In genomic region chr4:89110986-89111832, GRCh38 we compare ENCODE assay signal across 1 cellular context.
TF ChIP-seq lines count a peak whose summit lies in the region.

Gene TIGD2 (plus strand): TSS chr4:89111533. CDS start chr4:89112975, 1,442 bp downstream.

TF ChIP-seq in HepG2, 621 proteins besides CTCF, POLR2A, EP300 and RAD21 (continued from another document and continues in another):
- TF ChIP-seq, protein P1, sequence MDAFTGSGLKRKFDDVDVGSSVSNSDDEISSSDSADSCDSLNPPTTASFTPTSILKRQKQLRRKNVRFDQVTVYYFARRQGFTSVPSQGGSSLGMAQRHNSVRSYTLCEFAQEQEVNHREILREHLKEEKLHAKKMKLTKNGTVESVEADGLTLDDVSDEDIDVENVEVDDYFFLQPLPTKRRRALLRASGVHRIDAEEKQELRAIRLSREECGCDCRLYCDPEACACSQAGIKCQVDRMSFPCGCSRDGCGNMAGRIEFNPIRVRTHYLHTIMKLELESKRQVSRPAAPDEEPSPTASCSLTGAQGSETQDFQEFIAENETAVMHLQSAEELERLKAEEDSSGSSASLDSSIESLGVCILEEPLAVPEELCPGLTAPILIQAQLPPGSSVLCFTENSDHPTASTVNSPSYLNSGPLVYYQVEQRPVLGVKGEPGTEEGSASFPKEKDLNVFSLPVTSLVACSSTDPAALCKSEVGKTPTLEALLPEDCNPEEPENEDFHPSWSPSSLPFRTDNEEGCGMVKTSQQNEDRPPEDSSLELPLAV (CRISPR knock-in tag; conservative IDR thresholded peaks at IDR 0.05; ENCODE audit: low read depth) = no peak; the same call in 1 of the 2 replicates
- TF ChIP-seq ZFP90 (CRISPR knock-in tag; IDR thresholded peaks at IDR 0.05; ENCODE audit: borderline replicate concordance) = no peak; the same call in 1 of the 2 replicates
- TF ChIP-seq EED (CRISPR knock-in tag; IDR thresholded peaks at IDR 0.05) = no peak
- 0 out of 2 replicates have a peak, but pooled peaks have one; percentile 14 for TF ChIP-seq FOSL2 (CRISPR knock-in tag; IDR thresholded peaks at IDR 0.05)
- peak; percentile 56; the same call in 1 of the 2 replicates for TF ChIP-seq ZNF430 (CRISPR knock-in tag; IDR thresholded peaks at IDR 0.05)
- TF ChIP-seq JARID2 (CRISPR knock-in tag; IDR thresholded peaks at IDR 0.05; ENCODE audit: insufficient replicate concordance) = no peak
- 0 out of 2 replicates have a peak, but pooled peaks have one; percentile 42 for TF ChIP-seq ZFYVE20 (CRISPR knock-in tag; IDR thresholded peaks at IDR 0.05; ENCODE audit: borderline replicate concordance, low read depth)
- TF ChIP-seq MAZ (IDR thresholded peaks at IDR 0.05; ENCODE audit: borderline replicate concordance, low read depth, low read length) = no peak
- peak; percentile 67 for TF ChIP-seq MAZ (CRISPR knock-in tag; IDR thresholded peaks at IDR 0.05; ENCODE audit: low read depth)
- no peak for TF ChIP-seq BRF2 (CRISPR knock-in tag; IDR thresholded peaks at IDR 0.05)
- TF ChIP-seq, protein P2, sequence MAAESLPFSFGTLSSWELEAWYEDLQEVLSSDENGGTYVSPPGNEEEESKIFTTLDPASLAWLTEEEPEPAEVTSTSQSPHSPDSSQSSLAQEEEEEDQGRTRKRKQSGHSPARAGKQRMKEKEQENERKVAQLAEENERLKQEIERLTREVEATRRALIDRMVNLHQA (CRISPR knock-in tag; IDR thresholded peaks at IDR 0.05) = no peak
- no peak for TF ChIP-seq RORA (CRISPR knock-in tag; IDR thresholded peaks at IDR 0.05)
- TF ChIP-seq HMGA1 (CRISPR knock-in tag; conservative IDR thresholded peaks at IDR 0.05) = no peak
- TF ChIP-seq PTBP1 (IDR thresholded peaks at IDR 0.05; ENCODE audit: low read depth, low read length, poor library complexity, severe bottlenecking) = no peak
- TF ChIP-seq TEAD3 (CRISPR knock-in tag; optimal IDR thresholded peaks at IDR 0.05; ENCODE audit: borderline replicate concordance) = no peak
- no peak for TF ChIP-seq CREB1 (IDR thresholded peaks at IDR 0.05)
- TF ChIP-seq CREB1 (CRISPR knock-in tag; IDR thresholded peaks at IDR 0.05) = no peak
- no peak for TF ChIP-seq ZNF12 (CRISPR knock-in tag; IDR thresholded peaks at IDR 0.05)
- TF ChIP-seq KAT2B (IDR thresholded peaks at IDR 0.05; ENCODE audit: borderline replicate concordance, low read depth, low read length) = no peak
- TF ChIP-seq ZNF263 (CRISPR knock-in tag; IDR thresholded peaks at IDR 0.05) = peak; percentile 56; the same call in 1 of the 2 replicates
- TF ChIP-seq TBL1XR1 (IDR thresholded peaks at IDR 0.05; ENCODE audit: borderline replicate concordance, low read length, partially characterized antibody) = no peak
- peak; percentile 92 for TF ChIP-seq PRMT3 (CRISPR knock-in tag; IDR thresholded peaks at IDR 0.05; ENCODE audit: borderline replicate concordance, low read depth)
- TF ChIP-seq ZSCAN20 (CRISPR knock-in tag; IDR thresholded peaks at IDR 0.05; ENCODE audit: borderline replicate concordance) = peak; percentile 36; the same call in 1 of the 2 replicates
- TF ChIP-seq, protein P3, sequence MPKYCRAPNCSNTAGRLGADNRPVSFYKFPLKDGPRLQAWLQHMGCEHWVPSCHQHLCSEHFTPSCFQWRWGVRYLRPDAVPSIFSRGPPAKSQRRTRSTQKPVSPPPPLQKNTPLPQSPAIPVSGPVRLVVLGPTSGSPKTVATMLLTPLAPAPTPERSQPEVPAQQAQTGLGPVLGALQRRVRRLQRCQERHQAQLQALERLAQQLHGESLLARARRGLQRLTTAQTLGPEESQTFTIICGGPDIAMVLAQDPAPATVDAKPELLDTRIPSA (CRISPR knock-in tag; IDR thresholded peaks at IDR 0.05; ENCODE audit: borderline replicate concordance) = peak; percentile 94
- TF ChIP-seq YY1 (IDR thresholded peaks at IDR 0.05; ENCODE audit: insufficient read depth, insufficient replicate concordance, low read depth, low read length) = peak; percentile 43
- no peak for TF ChIP-seq ZNF235 (CRISPR knock-in tag; IDR thresholded peaks at IDR 0.05; ENCODE audit: borderline replicate concordance)
- no peak for TF ChIP-seq RELA (CRISPR knock-in tag; IDR thresholded peaks at IDR 0.05)
- peak; percentile 73 for TF ChIP-seq ZNF883 (CRISPR knock-in tag; IDR thresholded peaks at IDR 0.05; ENCODE audit: not compliant biosample characterization)
- TF ChIP-seq, protein P4, sequence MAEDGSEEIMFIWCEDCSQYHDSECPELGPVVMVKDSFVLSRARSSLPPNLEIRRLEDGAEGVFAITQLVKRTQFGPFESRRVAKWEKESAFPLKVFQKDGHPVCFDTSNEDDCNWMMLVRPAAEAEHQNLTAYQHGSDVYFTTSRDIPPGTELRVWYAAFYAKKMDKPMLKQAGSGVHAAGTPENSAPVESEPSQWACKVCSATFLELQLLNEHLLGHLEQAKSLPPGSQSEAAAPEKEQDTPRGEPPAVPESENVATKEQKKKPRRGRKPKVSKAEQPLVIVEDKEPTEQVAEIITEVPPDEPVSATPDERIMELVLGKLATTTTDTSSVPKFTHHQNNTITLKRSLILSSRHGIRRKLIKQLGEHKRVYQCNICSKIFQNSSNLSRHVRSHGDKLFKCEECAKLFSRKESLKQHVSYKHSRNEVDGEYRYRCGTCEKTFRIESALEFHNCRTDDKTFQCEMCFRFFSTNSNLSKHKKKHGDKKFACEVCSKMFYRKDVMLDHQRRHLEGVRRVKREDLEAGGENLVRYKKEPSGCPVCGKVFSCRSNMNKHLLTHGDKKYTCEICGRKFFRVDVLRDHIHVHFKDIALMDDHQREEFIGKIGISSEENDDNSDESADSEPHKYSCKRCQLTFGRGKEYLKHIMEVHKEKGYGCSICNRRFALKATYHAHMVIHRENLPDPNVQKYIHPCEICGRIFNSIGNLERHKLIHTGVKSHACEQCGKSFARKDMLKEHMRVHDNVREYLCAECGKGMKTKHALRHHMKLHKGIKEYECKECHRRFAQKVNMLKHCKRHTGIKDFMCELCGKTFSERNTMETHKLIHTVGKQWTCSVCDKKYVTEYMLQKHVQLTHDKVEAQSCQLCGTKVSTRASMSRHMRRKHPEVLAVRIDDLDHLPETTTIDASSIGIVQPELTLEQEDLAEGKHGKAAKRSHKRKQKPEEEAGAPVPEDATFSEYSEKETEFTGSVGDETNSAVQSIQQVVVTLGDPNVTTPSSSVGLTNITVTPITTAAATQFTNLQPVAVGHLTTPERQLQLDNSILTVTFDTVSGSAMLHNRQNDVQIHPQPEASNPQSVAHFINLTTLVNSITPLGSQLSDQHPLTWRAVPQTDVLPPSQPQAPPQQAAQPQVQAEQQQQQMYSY (CRISPR knock-in tag; IDR thresholded peaks at IDR 0.05) = peak; percentile 54; the same call in 1 of the 2 replicates
- TF ChIP-seq ZNF598 (CRISPR knock-in tag; IDR thresholded peaks at IDR 0.05; ENCODE audit: borderline replicate concordance) = no peak
- TF ChIP-seq ZNF512 (CRISPR knock-in tag; IDR thresholded peaks at IDR 0.05) = 0 out of 2 replicates have a peak, but pooled peaks have one; percentile 4
- peak; percentile 78; the same call in 1 of the 2 replicates for TF ChIP-seq ZNF224 (CRISPR knock-in tag; IDR thresholded peaks at IDR 0.05)
- no peak for TF ChIP-seq ZNF3 (CRISPR knock-in tag; IDR thresholded peaks at IDR 0.05)
- peak; percentile 52 for TF ChIP-seq STAG1 (CRISPR knock-in tag; IDR thresholded peaks at IDR 0.05)
- 0 out of 2 replicates have a peak, but pooled peaks have one; percentile 37 for TF ChIP-seq HOXA7 (CRISPR knock-in tag; IDR thresholded peaks at IDR 0.05)
- peak; percentile 59 for TF ChIP-seq RNF2 (conservative IDR thresholded peaks at IDR 0.05; ENCODE audit: low read depth)
- TF ChIP-seq SP2 (CRISPR knock-in tag; IDR thresholded peaks at IDR 0.05) = no peak; the same call in 1 of the 2 replicates
- no peak for TF ChIP-seq ZNF382 (CRISPR knock-in tag; IDR thresholded peaks at IDR 0.05; ENCODE audit: borderline replicate concordance)
- no peak for TF ChIP-seq PBX2 (CRISPR knock-in tag; IDR thresholded peaks at IDR 0.05)
- TF ChIP-seq ZNF451 (CRISPR knock-in tag; IDR thresholded peaks at IDR 0.05) = no peak; the same call in 1 of the 2 replicates
- no peak; the same call in 1 of the 2 replicates for TF ChIP-seq GLI4 (CRISPR knock-in tag; IDR thresholded peaks at IDR 0.05; ENCODE audit: borderline replicate concordance)
- no peak for TF ChIP-seq ZKSCAN1 (IDR thresholded peaks at IDR 0.05; ENCODE audit: low read length)
- TF ChIP-seq ZSCAN12 (CRISPR knock-in tag; IDR thresholded peaks at IDR 0.05) = no peak; the same call in 1 of the 2 replicates
- no peak for TF ChIP-seq PAX8 (CRISPR knock-in tag; IDR thresholded peaks at IDR 0.05; ENCODE audit: borderline replicate concordance)
- TF ChIP-seq ZNF547 (CRISPR knock-in tag; IDR thresholded peaks at IDR 0.05) = peak; percentile 48; the same call in 1 of the 2 replicates
- peak; percentile 74 for TF ChIP-seq ZBTB33 (CRISPR knock-in tag; IDR thresholded peaks at IDR 0.05)
- peak; percentile 60 for TF ChIP-seq NCOA2 (CRISPR knock-in tag; IDR thresholded peaks at IDR 0.05)
- TF ChIP-seq DNMT1 (CRISPR knock-in tag; IDR thresholded peaks at IDR 0.05) = no peak
- TF ChIP-seq, protein P5, sequence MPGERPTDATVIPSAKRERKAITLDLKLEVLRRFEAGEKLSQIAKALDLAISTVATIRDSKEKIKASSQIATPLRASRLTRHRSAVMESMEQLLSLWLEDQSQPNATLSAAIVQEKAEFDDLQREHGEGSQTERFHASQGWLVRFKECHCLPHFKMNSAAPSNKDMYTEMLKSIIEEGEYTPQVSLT (CRISPR knock-in tag; IDR thresholded peaks at IDR 0.05; ENCODE audit: borderline replicate concordance, low read depth) = no peak; the same call in 1 of the 2 replicates
- TF ChIP-seq, protein P6, sequence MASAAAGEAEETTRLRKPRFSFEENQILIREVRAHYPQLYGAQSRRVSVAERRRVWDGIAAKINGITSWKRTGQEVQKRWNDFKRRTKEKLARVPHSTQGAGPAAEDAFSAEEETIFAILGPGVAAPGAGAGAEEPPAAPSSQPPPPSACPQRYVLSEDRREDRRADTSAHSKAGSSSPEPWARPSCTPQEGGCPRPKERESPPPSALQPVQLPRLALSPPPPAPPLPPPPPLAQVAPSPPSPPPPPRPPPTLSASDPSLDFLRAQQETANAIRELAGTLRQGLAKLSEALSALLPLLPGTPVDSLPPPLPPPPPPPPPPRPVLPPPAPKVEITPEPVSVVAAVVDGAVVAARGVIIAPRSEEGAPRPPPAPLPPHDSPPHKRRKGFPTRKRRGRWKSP (CRISPR knock-in tag; IDR thresholded peaks at IDR 0.05) = peak; percentile 60; the same call in 1 of the 2 replicates
- TF ChIP-seq ISL2 (CRISPR knock-in tag; IDR thresholded peaks at IDR 0.05) = peak; percentile 46
- TF ChIP-seq ZMYM2 (CRISPR knock-in tag; IDR thresholded peaks at IDR 0.05) = 0 out of 2 replicates have a peak, but pooled peaks have one; percentile 54
- TF ChIP-seq HOMEZ (CRISPR knock-in tag; IDR thresholded peaks at IDR 0.05; ENCODE audit: low read depth) = peak; percentile 18; the same call in 1 of the 2 replicates
- TF ChIP-seq TP53 (CRISPR knock-in tag; conservative IDR thresholded peaks at IDR 0.05) = no peak
- peak; percentile 74 for TF ChIP-seq MXD4 (CRISPR knock-in tag; IDR thresholded peaks at IDR 0.05)
